ENCODE assay signal across 8 cellular contexts in the genomic region with DNA sequence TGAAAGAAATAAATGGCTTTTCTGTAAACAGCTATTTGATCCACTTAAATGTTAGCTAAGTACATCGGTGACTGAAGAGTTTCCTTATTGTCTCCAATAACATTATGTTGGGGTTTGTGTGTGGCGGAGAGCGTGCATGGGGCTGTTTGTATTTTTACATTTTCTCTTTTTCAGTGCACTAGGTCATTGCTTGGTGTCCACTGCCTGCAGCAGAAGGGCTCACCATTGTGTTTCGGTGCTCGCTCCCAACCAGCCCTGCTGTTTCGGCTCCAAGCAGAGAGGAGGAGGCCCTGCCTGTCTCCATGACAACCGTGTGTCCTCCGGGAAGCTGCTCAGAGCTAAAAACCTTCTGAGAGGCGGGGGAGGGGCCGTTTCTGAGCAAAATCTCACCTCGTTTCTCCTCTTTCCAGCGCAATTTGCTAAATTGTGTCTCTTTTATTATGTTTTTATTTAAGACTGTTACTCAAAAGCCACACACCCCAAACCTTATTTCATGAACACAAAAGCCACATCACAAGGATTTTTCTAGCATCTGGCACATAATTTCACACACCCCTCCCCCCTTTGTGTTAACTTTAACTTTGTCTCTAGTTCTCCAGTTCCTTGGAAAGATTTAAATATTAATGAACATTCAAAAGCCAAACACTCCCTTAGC.
DNase-seq lines count a peak whose midpoint lies in the region.

No MANE protein-coding gene starts in this region.

- peak overlapping the region; percentile 47 for H3K4me3 ChIP-seq in Jurkat, Clone E6-1 (ENCODE audit: low read length)

- peak; percentile 84 for DNase-seq in Jurkat, Clone E6-1 (ENCODE audit: low read depth, low spot score)
- DNase-seq in SHP77 (lab: John Stamatoyannopoulos, UW) (peak; percentile 75 to 88), glomerular visceral epithelial cell (ENCODE audit: extremely low spot score) (peak; percentile 49), renal cortical epithelial cell (ENCODE audit: low read depth) (peak; percentile 69), HK-2 (ENCODE audit: unreplicated experiment) (no peak)
- DNase-seq in activated CD4-positive, alpha-beta T cell treated with anti-CD3 and anti-CD28 coated beads, Interleukin-2, amount 50 U/mL, for 1 hour, result no peak
- no peak for DNase-seq in stimulated activated CD4-positive, alpha-beta T cell treated with anti-CD3 and anti-CD28 coated beads, Interleukin-2, amount 100 ng/mL, for 24 hours
- DNase-seq in effector CD8-positive, alpha-beta T cell (lab: John Stamatoyannopoulos, UW), result no peak

Comparison
In these comparisons a context has a peak if more than half of its experiments do, and no peak if none do; other contexts are left out.
1. DNase-seq: peak in Jurkat, Clone E6-1 (single experiment), SHP77 (2 of 2), glomerular visceral epithelial cell (single experiment) and renal cortical epithelial cell (single experiment); none in activated CD4-positive, alpha-beta T cell treated with anti-CD3 and anti-CD28 coated beads, Interleukin-2, amount 50 U/mL, for 1 hour (single experiment), stimulated activated CD4-positive, alpha-beta T cell treated with anti-CD3 and anti-CD28 coated beads, Interleukin-2, amount 100 ng/mL, for 24 hours (0 of 2), effector CD8-positive, alpha-beta T cell (single experiment) and HK-2 (single experiment).